15 cellular contexts compared by ENCODE assay signal in the genomic region with DNA sequence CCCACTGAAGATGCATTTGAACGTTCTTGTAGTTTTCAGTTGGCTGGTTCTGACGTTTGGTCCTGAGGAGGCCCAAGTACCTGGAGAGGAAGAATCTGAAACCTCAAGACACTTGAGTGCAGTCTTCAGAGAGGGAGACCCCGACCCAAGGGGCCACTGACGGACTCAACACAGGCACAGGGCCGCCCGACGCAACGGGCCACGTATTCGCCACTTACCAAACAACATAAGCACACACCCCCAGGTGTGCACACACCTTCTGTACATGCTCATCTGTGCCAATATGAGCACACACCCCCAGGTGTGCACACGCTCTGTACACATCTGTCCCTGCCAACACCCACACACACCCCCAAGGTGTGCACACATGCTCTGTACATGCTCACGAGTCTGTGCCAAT.
"Had no signal": no experiment of that assay in that cellular context is flagged by ENCODE, and none has a peak within 500 bp of the region (broad histone marks: within the 10 kb centered on the region; RNA-seq: fewer than 3 reads in every experiment).

No MANE protein-coding gene starts in this region.

- H3K9me3 ChIP-seq: ascending aorta, colonic mucosa, pancreas, stomach, tibial nerve had no signal

- H3K36me3 ChIP-seq: ascending aorta, cardiac muscle cell, colonic mucosa, pancreas, stomach, tibial nerve had no signal

- H3K27me3 ChIP-seq: ascending aorta, cardiac muscle cell, colonic mucosa, pancreas, stomach, tibial nerve had no signal

- ATAC-seq: activated CD4-positive, alpha-beta T cell treated with anti-CD3 and anti-CD28 coated beads for 36 hours; activated CD8-positive, alpha-beta T cell treated with anti-CD3 and anti-CD28 coated beads for 36 hours; pancreas had no signal

- H3K4me3 Mint-ChIP-seq: activated CD4-positive, alpha-beta T cell treated with anti-CD3 and anti-CD28 coated beads for 36 hours; activated CD8-positive, alpha-beta T cell treated with anti-CD3 and anti-CD28 coated beads for 36 hours had no signal

- H3K9me3 Mint-ChIP-seq: activated CD8-positive, alpha-beta T cell treated with anti-CD3 and anti-CD28 coated beads for 36 hours had no signal

- DNase-seq: activated CD4-positive, alpha-beta T cell treated with anti-CD3 and anti-CD28 coated beads for 36 hours; activated CD8-positive, alpha-beta memory T cell treated with anti-CD3 and anti-CD28 coated beads, Interleukin-2, amount 50 U/mL, for 4 hours; activated CD8-positive, alpha-beta T cell treated with anti-CD3 and anti-CD28 coated beads for 36 hours; colonic mucosa; effector memory CD4-positive, alpha-beta T cell; hypothalamus; retina; stomach had no signal

- H3K4me3 ChIP-seq: ascending aorta, cardiac muscle cell, colonic mucosa, lung, pancreas, skin epidermis, stomach, tibial nerve had no signal

- H3K4me1 ChIP-seq: colonic mucosa had no signal

- H3K27ac ChIP-seq: ascending aorta, cardiac muscle cell, colonic mucosa, epithelial cell of prostate, pancreas had no signal

- H3K27ac Mint-ChIP-seq: activated CD4-positive, alpha-beta T cell treated with anti-CD3 and anti-CD28 coated beads for 36 hours; activated CD8-positive, alpha-beta T cell treated with anti-CD3 and anti-CD28 coated beads for 36 hours had no signal
